Comparison of ENCODE assay signal across 8 cellular contexts in the genomic region with DNA sequence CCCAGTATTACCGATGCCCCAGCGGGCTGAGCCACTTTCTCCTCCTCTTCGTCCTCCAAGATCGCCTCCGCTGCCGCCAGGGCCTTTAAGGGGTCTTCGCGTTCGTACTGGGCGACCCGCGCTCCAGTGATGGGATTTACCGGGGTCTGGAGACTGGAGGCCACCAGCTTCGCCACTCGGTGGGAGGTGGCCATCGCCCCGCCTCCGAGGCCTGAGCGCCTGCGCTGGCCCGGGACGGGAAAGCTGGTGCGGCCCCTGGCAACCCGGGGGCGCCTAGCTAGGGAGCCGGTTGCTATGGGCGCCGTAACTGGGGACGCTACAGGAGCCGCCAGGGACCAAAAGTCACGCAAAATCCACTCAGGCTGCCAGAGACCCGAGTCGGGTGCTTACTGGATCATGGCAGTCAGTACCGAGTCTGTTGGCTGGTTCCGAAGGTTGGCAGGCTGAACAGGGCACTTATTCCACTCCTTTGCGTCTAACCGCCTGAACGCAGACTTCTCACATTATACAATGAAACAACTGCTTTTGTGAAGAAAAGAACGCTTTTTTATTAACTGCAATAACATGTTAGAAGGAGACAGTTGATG. TPM values are rescaled to one million over a fixed set of nuclear protein-coding genes. Genes with fewer than 3 reads are reported as not detected.
DNase-seq lines count a peak whose midpoint lies in the region; ATAC-seq and TF ChIP-seq lines count a peak whose summit lies in the region.

A gene with protein sequence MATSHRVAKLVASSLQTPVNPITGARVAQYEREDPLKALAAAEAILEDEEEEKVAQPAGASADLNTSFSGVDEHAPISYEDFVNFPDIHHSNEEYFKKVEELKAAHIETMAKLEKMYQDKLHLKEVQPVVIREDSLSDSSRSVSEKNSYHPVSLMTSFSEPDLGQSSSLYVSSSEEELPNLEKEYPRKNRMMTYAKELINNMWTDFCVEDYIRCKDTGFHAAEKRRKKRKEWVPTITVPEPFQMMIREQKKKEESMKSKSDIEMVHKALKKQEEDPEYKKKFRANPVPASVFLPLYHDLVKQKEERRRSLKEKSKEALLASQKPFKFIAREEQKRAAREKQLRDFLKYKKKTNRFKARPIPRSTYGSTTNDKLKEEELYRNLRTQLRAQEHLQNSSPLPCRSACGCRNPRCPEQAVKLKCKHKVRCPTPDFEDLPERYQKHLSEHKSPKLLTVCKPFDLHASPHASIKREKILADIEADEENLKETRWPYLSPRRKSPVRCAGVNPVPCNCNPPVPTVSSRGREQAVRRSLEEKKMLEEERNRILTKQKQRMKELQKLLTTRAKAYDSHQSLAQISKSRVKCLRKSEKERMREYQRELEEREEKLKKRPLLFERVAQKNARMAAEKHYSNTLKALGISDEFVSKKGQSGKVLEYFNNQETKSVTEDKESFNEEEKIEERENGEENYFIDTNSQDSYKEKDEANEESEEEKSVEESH (minus strand): TSS at position 213 of the 587 bp plus-strand sequence. CDS start 19 bp downstream, at position 194.

- H3K9me2 ChIP-seq in HCT116 (ENCODE audit: insufficient read depth) (no peaks in the 10 kb centered on the region), MM.1S (replicated peaks; ENCODE audit: insufficient read depth, low read length) (no peaks in the 10 kb centered on the region)

- no peak for TF ChIP-seq EP300 in gastroesophageal sphincter (IDR thresholded peaks at IDR 0.05)

- H3K4me1 ChIP-seq in HCT116 (ENCODE audit: control insufficient read depth in 1 of 2, insufficient read depth in 2 of 2, low read length in 2 of 2) (peaks cover 0 to 26% of the 10 kb centered on the region in 2 experiments; a peak in 3 of 4 replicates), MM.1S (ENCODE audit: low read length) (peaks cover 9% of the 10 kb centered on the region; the same call in 1 of the 2 replicates), SJCRH30 (peaks cover 4% of the 10 kb centered on the region), gastroesophageal sphincter (peaks cover 0 to 17% (median 3%) of the 10 kb centered on the region in 3 donors), neutrophil (ENCODE audit: control insufficient read depth in 1 of 2, insufficient read depth in 1 of 2, low read depth in 1 of 2, low read length in 1 of 2) (peaks cover 15 to 20% of the 10 kb centered on the region in 2 experiments)

- peaks cover 21% of the 10 kb centered on the region for H3F3A ChIP-seq in MM.1S (ENCODE audit: insufficient read depth, low read length)

- CTCF ChIA-PET in HCT116 (lab: Charles Lee), result interaction anchor here (1.4 kb wide), 1 partner anchor 718 kb away, joined by 3 read pairs; no protein-coding TSS in a partner anchor

- no peak for TF ChIP-seq POLR2A in HCT116 (IDR thresholded peaks at IDR 0.05; ENCODE audit: borderline replicate concordance, extremely low read depth, insufficient read depth, insufficient read length)
- TF ChIP-seq POLR2A in gastroesophageal sphincter (IDR thresholded peaks at IDR 0.05), result peak in 1 of 2 donors; percentile 32

- H3K27ac ChIP-seq in HCT116 (ENCODE audit: low read depth, low read length), result peak within 1 kb of the TSS; percentile 71
- peak within 1 kb of the TSS; percentile 71 for H3K27ac ChIP-seq in MM.1S (ENCODE audit: low read length)
- peak within 1 kb of the TSS; percentile 90 for H3K27ac ChIP-seq in SJCRH30
- H3K27ac ChIP-seq in gastroesophageal sphincter, result peak within 1 kb of the TSS; percentile 53 to 94 (median 91)
- H3K27ac ChIP-seq in neutrophil, result peak within 1 kb of the TSS; percentile 37
- peak within 1 kb of the TSS; percentile 90 for H3K27ac ChIP-seq in substantia nigra (ENCODE audit: low read depth, low read length, poor library complexity, severe bottlenecking)

- TF ChIP-seq RAD21 in HCT116 (IDR thresholded peaks at IDR 0.05; ENCODE audit: low read depth), result no peak

- H2AFZ ChIP-seq in HCT116 (ENCODE audit: low read depth, low read length, poor library complexity, severe bottlenecking) (peak within 1 kb of the TSS; percentile 97), MM.1S (ENCODE audit: low read length) (peak within 1 kb of the TSS; percentile 99)

- RAD21 ChIA-PET in HCT116 (lab: Charles Lee; ENCODE audit: low non-redundant PET in 1 of 2, low total read pairs in 2 of 2, uncharacterized antibody in 2 of 2, unreplicated experiment in 2 of 2), result no interaction called here

- BruUV-seq in HCT116 (replicated peaks; lab: Mats Ljungman, UMichigan), result no TSS peak

- H3K4me3 ChIP-seq in HCT116 (replicated peaks in 1 of 2; ENCODE audit: low read depth in 1 of 2, low read length in 2 of 2) (peak within 1 kb of the TSS; percentile 61 to 72), MM.1S (ENCODE audit: low read length) (peak within 1 kb of the TSS; percentile 85), SJCRH30 (peak within 1 kb of the TSS; percentile 87), gastroesophageal sphincter (peak within 1 kb of the TSS; percentile 51 to 74), neutrophil (ENCODE audit: low read depth in 1 of 2, low read length in 1 of 2) (peak within 1 kb of the TSS; percentile 74 to 80)

- H4K20me1 ChIP-seq in HCT116 (ENCODE audit: insufficient read depth) (no peaks in the 10 kb centered on the region), MM.1S (ENCODE audit: insufficient read depth, low read length) (no peaks in the 10 kb centered on the region)

- H3K36me3 ChIP-seq in HCT116 (ENCODE audit: control insufficient read depth in 1 of 2, insufficient read depth in 2 of 2, low read length in 2 of 2) (no peaks in the 10 kb centered on the region), MM.1S (replicated peaks; ENCODE audit: insufficient read depth, low read length) (no peaks in the 10 kb centered on the region), SJCRH30 (no peaks in the 10 kb centered on the region), gastroesophageal sphincter (no peaks in the 10 kb centered on the region), neutrophil (no peaks in the 10 kb centered on the region)

- intact Hi-C loops in HCT116 (cut with micrococcal nuclease), result no loop called here

- peak within 1 kb of the TSS; percentile 99 for H3K4me2 ChIP-seq in HCT116 (ENCODE audit: low read length)
- H3K4me2 ChIP-seq in MM.1S (ENCODE audit: low read depth, low read length), result peak within 1 kb of the TSS; percentile 92

- H3K9ac ChIP-seq in HCT116 (ENCODE audit: low read length), result peak within 1 kb of the TSS; percentile 69
- H3K9ac ChIP-seq in MM.1S (ENCODE audit: low read length), result peak within 1 kb of the TSS; percentile 75

- peak; percentile 91 for DNase-seq in GM03348 (ENCODE audit: low spot score)
- peak; percentile 54 for DNase-seq in HCT116 (ENCODE audit: low read depth, low spot score)
- peak; percentile 93 for DNase-seq in MM.1S
- DNase-seq in SJCRH30, result peak; percentile 91 to 95
- peak; percentile 78 for DNase-seq in activated naive CD4-positive, alpha-beta T cell treated with Interleukin-2 at 50 U/mL for 16 hours
- DNase-seq in substantia nigra (lab: John Stamatoyannopoulos, UW), result peak; percentile 57 to 96 (median 85)

- TF ChIP-seq CTCF in HCT116 (IDR thresholded peaks at IDR 0.05 in 2 of 3, conservative IDR thresholded peaks at IDR 0.05 in 1 of 3; ENCODE audit: borderline replicate concordance in 1 of 3, insufficient read depth in 1 of 3, low read depth in 2 of 3, low read length in 2 of 3), result no peak
- TF ChIP-seq CTCF in MM.1S (IDR thresholded peaks at IDR 0.05; ENCODE audit: low read length), result no peak
- TF ChIP-seq CTCF in gastroesophageal sphincter (IDR thresholded peaks at IDR 0.05), result no peak
- no peak for TF ChIP-seq CTCF in neutrophil (IDR thresholded peaks at IDR 0.05)

- 0% methylated on average over 7 to 8 of the region's 39 CpGs for WGBS in gastroesophageal sphincter (ENCODE audit: low coverage in 1 of 2), 2 donors

- ATAC-seq in HCT116 (peak; percentile 86), gastroesophageal sphincter (peak; percentile 95)

- POLR2A ChIA-PET in HCT116 (lab: Charles Lee), result interaction anchor here (1.1 to 1.9 kb wide), 3 partner anchors 16 to 90 kb away, joined by 3 to 5 read pairs (median 4); no protein-coding TSS in a partner anchor

- H3K79me2 ChIP-seq in HCT116 (ENCODE audit: insufficient read depth, low read length), result no peaks in the 10 kb centered on the region
- H3K79me2 ChIP-seq in MM.1S (ENCODE audit: low read length), result no peaks in the 10 kb centered on the region

- H3K9me3 ChIP-seq in HCT116 (ENCODE audit: control insufficient read depth in 1 of 2, insufficient read depth in 1 of 2, low read depth in 1 of 2, low read length in 2 of 2) (no peaks in the 10 kb centered on the region), MM.1S (replicated peaks; ENCODE audit: insufficient read depth, low read length) (no peaks in the 10 kb centered on the region), SJCRH30 (replicated peaks) (no peaks in the 10 kb centered on the region), gastroesophageal sphincter (no peaks in the 10 kb centered on the region), neutrophil (no peaks in the 10 kb centered on the region)

- H3K27me3 ChIP-seq in HCT116 (ENCODE audit: insufficient read depth, low read length), result no peaks in the 10 kb centered on the region
- no peaks in the 10 kb centered on the region for H3K27me3 ChIP-seq in MM.1S (replicated peaks; ENCODE audit: insufficient read depth, low read length)
- no peaks in the 10 kb centered on the region for H3K27me3 ChIP-seq in SJCRH30
- H3K27me3 ChIP-seq in gastroesophageal sphincter, result no peaks in the 10 kb centered on the region
- no peaks in the 10 kb centered on the region for H3K27me3 ChIP-seq in neutrophil

TF ChIP-seq in HCT116, 20 proteins besides CTCF, POLR2A, EP300 and RAD21 (continues in another document):
- no peak for TF ChIP-seq TCF7L2 (IDR thresholded peaks at IDR 0.05; ENCODE audit: borderline replicate concordance, extremely low read depth, insufficient read depth, insufficient read length)
- TF ChIP-seq ZNF274 (IDR thresholded peaks at IDR 0.05; ENCODE audit: low read depth, low read length), result no peak
- no peak for TF ChIP-seq SP1 (IDR thresholded peaks at IDR 0.05; ENCODE audit: low read depth)
- TF ChIP-seq SIN3A (IDR thresholded peaks at IDR 0.05; ENCODE audit: low read depth), result peak; percentile 76
- TF ChIP-seq, protein P1, sequence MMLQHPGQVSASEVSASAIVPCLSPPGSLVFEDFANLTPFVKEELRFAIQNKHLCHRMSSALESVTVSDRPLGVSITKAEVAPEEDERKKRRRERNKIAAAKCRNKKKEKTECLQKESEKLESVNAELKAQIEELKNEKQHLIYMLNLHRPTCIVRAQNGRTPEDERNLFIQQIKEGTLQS (IDR thresholded peaks at IDR 0.05), result no peak
- peak; percentile 33; the same call in 1 of the 2 replicates for TF ChIP-seq POLR2AphosphoS5 (IDR thresholded peaks at IDR 0.05; ENCODE audit: low read depth, low read length)
- TF ChIP-seq, protein P2, sequence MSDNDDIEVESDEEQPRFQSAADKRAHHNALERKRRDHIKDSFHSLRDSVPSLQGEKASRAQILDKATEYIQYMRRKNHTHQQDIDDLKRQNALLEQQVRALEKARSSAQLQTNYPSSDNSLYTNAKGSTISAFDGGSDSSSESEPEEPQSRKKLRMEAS (IDR thresholded peaks at IDR 0.05), result peak; percentile 70; the same call in 1 of the 2 replicates
- no peak for TF ChIP-seq SRF (IDR thresholded peaks at IDR 0.05; ENCODE audit: low read depth)
- no peak for TF ChIP-seq YY1 (IDR thresholded peaks at IDR 0.05; ENCODE audit: extremely low read depth, insufficient replicate concordance, low read depth, low read length)

RNA-seq across cellular contexts. Expression of the gene that starts here (rescaled TPM):
- total RNA-seq in HCT116 (2021; ENCODE audit: unreplicated experiment) (7.3 TPM), gastroesophageal sphincter (1 to 10 TPM in 3 of 4 donors, under 1 TPM in 1; 0.96 to 2.5 (median 1.9) TPM)
- 1.1 and 1.7 TPM in 2 replicates for polyA plus RNA-seq in HCT116 (2012)
- total RNA-seq in SJCRH30 (2014; rRNA removed; shearing (Covaris generic)), result 14.3 and 19.0 TPM in 2 replicates

Comparison
In these comparisons a context has a peak if more than half of its experiments do, and no peak if none do; other contexts are left out.
1. Peak in every context shown above with its lines: DNase-seq, ATAC-seq, H3K4me3 ChIP-seq and H3K27ac ChIP-seq.
2. H3K27ac ChIP-seq: peak in every context shown above with its lines; median percentile 91 in gastroesophageal sphincter; 90 in SJCRH30; 90 in substantia nigra; 71 in HCT116; 71 in MM.1S; 37 in neutrophil.